In genomic region chr2:39816845-39817244, GRCh38 we compare ENCODE assay signal across 7 cellular contexts.
"Had no signal": no experiment of that assay in that cellular context is flagged by ENCODE, and none has a peak within 500 bp of the region (broad histone marks: within the 10 kb centered on the region; RNA-seq: fewer than 3 reads in every experiment).

No MANE protein-coding gene starts in this region.

- H3K4me3 ChIP-seq: GM23248 had no signal

- H3K4me3 Mint-ChIP-seq: H9, IgD-negative memory B cell had no signal

- DNase-seq: GM23248, GOT3, H9, HCEC 1CT, KBM-7 had no signal

- H3K27ac Mint-ChIP-seq: H9 had no signal

- H3K4me1 Mint-ChIP-seq: IgD-negative memory B cell had no signal

- FAIRE-seq: HepG2 had no signal

- H3K27ac ChIP-seq: GM23248 had no signal

- H3K9ac ChIP-seq: GM23248 had no signal

- ATAC-seq: HepG2 had no signal

- H2AFZ ChIP-seq: GM23248 had no signal
